Comparison of ENCODE assay signal across 26 cellular contexts in the genomic region with DNA sequence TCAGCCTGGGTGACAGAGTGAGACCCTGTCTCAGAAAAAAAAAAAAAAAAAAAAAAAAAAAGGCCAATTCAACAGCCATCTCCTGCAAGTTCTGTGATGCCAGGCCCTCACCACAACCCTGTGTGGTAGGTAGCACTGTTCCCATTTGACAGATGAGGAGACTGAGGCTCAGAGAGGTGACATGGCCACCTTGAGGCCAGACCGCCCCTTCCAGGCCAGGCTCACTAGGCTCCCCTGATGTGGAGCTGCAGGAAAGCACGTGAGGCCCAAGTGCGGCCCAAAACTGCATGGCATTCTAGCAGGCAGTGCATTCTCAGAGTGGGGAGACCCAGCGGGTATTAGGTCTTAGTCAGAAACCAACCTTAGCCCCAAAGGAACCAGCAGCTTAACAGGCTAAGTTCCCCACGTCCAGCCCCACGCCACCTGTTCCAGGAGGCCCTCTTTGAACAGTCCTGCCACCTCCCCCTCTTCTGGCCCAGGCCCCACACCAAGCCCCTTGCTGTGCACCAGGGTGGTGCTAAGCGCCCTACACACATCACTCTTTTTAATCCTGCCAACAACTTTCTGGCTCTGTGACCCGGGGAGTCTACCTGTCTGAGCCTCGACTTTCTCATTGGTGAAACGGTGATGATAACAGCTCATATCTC. TPM values are rescaled to one million over a fixed set of nuclear protein-coding genes. Genes with fewer than 3 reads are reported as not detected.
DNase-seq lines count a peak whose midpoint lies in the region; ATAC-seq and TF ChIP-seq lines count a peak whose summit lies in the region.
"Had no signal": no experiment of that assay in that cellular context is flagged by ENCODE, and none has a peak within 500 bp of the region (broad histone marks: within the 10 kb centered on the region; RNA-seq: fewer than 3 reads in every experiment).

No MANE protein-coding gene starts in this region.

- no peaks in the 10 kb centered on the region for H3K9me3 Mint-ChIP-seq in activated CD4-positive, alpha-beta T cell treated with anti-CD3 and anti-CD28 coated beads, Interleukin-2, amount 10 ng/mL, durations not matched to agents 24 days and 14 days
- no peaks in the 10 kb centered on the region for H3K9me3 Mint-ChIP-seq in nephron progenitor cell
- H3K9me3 Mint-ChIP-seq: activated T-cell treated with anti-CD3 and anti-CD28 coated beads, Interleukin-2, amount 50 U/mL, for 72 hours; nephron; type B pancreatic cell had no signal

- peak overlapping the region; percentile 53 for H3K27ac Mint-ChIP-seq in activated CD4-positive, alpha-beta T cell treated with anti-CD3 and anti-CD28 coated beads, Interleukin-2, amount 10 ng/mL, durations not matched to agents 24 days and 14 days
- H3K27ac Mint-ChIP-seq in nephron progenitor cell: no peak overlapping the region
- H3K27ac Mint-ChIP-seq: activated T-cell treated with anti-CD3 and anti-CD28 coated beads, Interleukin-2, amount 50 U/mL, for 72 hours; nephron; type B pancreatic cell had no signal

- no peak overlapping the region for H3K9ac ChIP-seq in stomach smooth muscle (ENCODE audit: low read length in 2 of 2)
- H3K9ac ChIP-seq: KMS-11, SK-N-SH had no signal

- H3K27ac ChIP-seq in RWPE2 (ENCODE audit: poor library complexity, severe bottlenecking) (peak overlapping the region; percentile 60), foreskin keratinocyte (peak overlapping the region; percentile 59), stomach smooth muscle (ENCODE audit: low read length) (peak overlapping the region; percentile 31)
- H3K27ac ChIP-seq: KMS-11, psoas muscle had no signal

- TF ChIP-seq CTCF in RWPE2 (IDR thresholded peaks at IDR 0.05; ENCODE audit: poor library complexity, severe bottlenecking) (no peak), foreskin keratinocyte (conservative IDR thresholded peaks at IDR 0.05) (no peak), nephron progenitor cell (IDR thresholded peaks at IDR 0.05) (no peak)

- H3K4me1 ChIP-seq in RWPE2 (ENCODE audit: insufficient read depth, poor library complexity, severe bottlenecking): peaks cover 24% of the 10 kb centered on the region
- H3K4me1 ChIP-seq in foreskin keratinocyte: peaks cover 16% of the 10 kb centered on the region
- H3K4me1 ChIP-seq in stomach smooth muscle (ENCODE audit: control insufficient read depth, insufficient read depth, low read length): peaks cover 52% of the 10 kb centered on the region

- no peak for ATAC-seq in RWPE2 (ENCODE audit: low read depth)
- no peak for ATAC-seq in foreskin keratinocyte
- ATAC-seq: activated T-cell treated with anti-CD3 and anti-CD28 coated beads, Interleukin-2, amount 50 U/mL, for 72 hours had no signal

- H3K4me3 ChIP-seq in RWPE2 (ENCODE audit: severe bottlenecking) (no peak overlapping the region), stomach smooth muscle (ENCODE audit: low read length in 2 of 2) (no peak overlapping the region)
- H3K4me3 ChIP-seq: esophagus squamous epithelium, psoas muscle, stomach had no signal

- no peaks in the 10 kb centered on the region for H3K9me3 ChIP-seq in RWPE2 (ENCODE audit: severe bottlenecking)
- H3K9me3 ChIP-seq in stomach smooth muscle (ENCODE audit: control insufficient read depth in 2 of 2, low read length in 2 of 2): no peaks in the 10 kb centered on the region
- H3K9me3 ChIP-seq: esophagus squamous epithelium, psoas muscle, SK-N-SH, stomach had no signal

- no peak overlapping the region for H3K4me3 Mint-ChIP-seq in activated CD4-positive, alpha-beta T cell treated with anti-CD3 and anti-CD28 coated beads, Interleukin-2, amount 10 ng/mL, durations not matched to agents 24 days and 14 days
- no peak overlapping the region for H3K4me3 Mint-ChIP-seq in nephron progenitor cell
- H3K4me3 Mint-ChIP-seq: activated T-cell treated with anti-CD3 and anti-CD28 coated beads, Interleukin-2, amount 50 U/mL, for 72 hours; nephron; type B pancreatic cell had no signal

- H3K36me3 ChIP-seq in RWPE2 (ENCODE audit: low read depth) (no peaks in the 10 kb centered on the region), stomach smooth muscle (ENCODE audit: control insufficient read depth in 2 of 2, insufficient read depth in 2 of 2, low read length in 2 of 2) (peaks cover 0 to 5% of the 10 kb centered on the region in 2 donors)
- H3K36me3 ChIP-seq: esophagus squamous epithelium, stomach had no signal

- H3K27me3 Mint-ChIP-seq in activated CD4-positive, alpha-beta T cell treated with anti-CD3 and anti-CD28 coated beads, Interleukin-2, amount 10 ng/mL, durations not matched to agents 24 days and 14 days: no peaks in the 10 kb centered on the region
- H3K27me3 Mint-ChIP-seq in nephron progenitor cell (ENCODE audit: low read depth, poor library complexity): peaks cover 4% of the 10 kb centered on the region
- H3K27me3 Mint-ChIP-seq: type B pancreatic cell had no signal

- no peaks in the 10 kb centered on the region for H3K27me3 ChIP-seq in RWPE2 (ENCODE audit: insufficient read depth, poor library complexity, severe bottlenecking)
- no peaks in the 10 kb centered on the region for H3K27me3 ChIP-seq in foreskin keratinocyte
- H3K27me3 ChIP-seq in stomach smooth muscle (ENCODE audit: control insufficient read depth in 1 of 2, insufficient read depth in 2 of 2, low read length in 2 of 2): no peaks in the 10 kb centered on the region
- H3K27me3 ChIP-seq: stomach had no signal

- no peak for DNase-seq in activated CD4-positive, alpha-beta T cell treated with anti-CD3 and anti-CD28 coated beads, Interleukin-2, amount 10 ng/mL, durations not matched to agents 24 days and 14 days
- no peak for DNase-seq in activated CD4-positive, alpha-beta T cell treated with anti-CD3 and anti-CD28 coated beads, Interleukin-2, amount 50 U/mL, for 48 hours
- no peak for DNase-seq in RWPE2 (ENCODE audit: low spot score)
- DNase-seq in foreskin keratinocyte: no peak
- DNase-seq in AG08395 (ENCODE audit: low spot score): no peak
- no peak for DNase-seq in NCI-H1436 treated with DMSO at 0.1 percent for 48 hours (lab: John Stamatoyannopoulos, UW)
- no peak for DNase-seq in nephron progenitor cell
- DNase-seq: activated CD4-positive, CD25-positive, alpha-beta regulatory T cell treated with anti-CD3 and anti-CD28 coated beads, Interleukin-2, amount 50 U/mL, for 72 hours; activated CD8-positive, alpha-beta memory T cell treated with anti-CD3 and anti-CD28 coated beads for 24 hours; activated naive CD4-positive, alpha-beta T cell treated with anti-CD3 and anti-CD28 coated beads, Interleukin-2, amount 50 U/mL, for 16 hours; activated T-cell treated with anti-CD3 and anti-CD28 coated beads, Interleukin-2, amount 50 U/mL, for 72 hours; cerebellar nuclear complex; DMS79 treated with DMSO at 0.1 percent for 48 hours; effector CD4-positive, alpha-beta T cell; esophagus squamous epithelium; left colon; NCI-H2081; psoas muscle; small intestine; stimulated activated CD4-positive, alpha-beta T cell treated with anti-CD3 and anti-CD28 coated beads, Interleukin-4, amount 100 ng/mL, for 1 hour; stomach had no signal

- intact Hi-C loops in activated CD4-positive, alpha-beta T cell treated with anti-CD3 and anti-CD28 coated beads, Interleukin-2, amount 10 ng/mL, durations not matched to agents 24 days and 14 days (cut with micrococcal nuclease): no loop called here

- peaks cover 54% of the 10 kb centered on the region for H3K4me1 Mint-ChIP-seq in activated CD4-positive, alpha-beta T cell treated with anti-CD3 and anti-CD28 coated beads, Interleukin-2, amount 10 ng/mL, durations not matched to agents 24 days and 14 days
- H3K4me1 Mint-ChIP-seq in nephron progenitor cell: peaks cover 41% of the 10 kb centered on the region

- H3K36me3 Mint-ChIP-seq in activated CD4-positive, alpha-beta T cell treated with anti-CD3 and anti-CD28 coated beads, Interleukin-2, amount 10 ng/mL, durations not matched to agents 24 days and 14 days (ENCODE audit: low read depth): peaks cover 11% of the 10 kb centered on the region
- no peaks in the 10 kb centered on the region for H3K36me3 Mint-ChIP-seq in nephron progenitor cell (ENCODE audit: low read depth)
- H3K36me3 Mint-ChIP-seq: type B pancreatic cell had no signal

RNA-seq across cellular contexts. Expression of a gene that starts 11.7 kb away (rescaled TPM):
- total RNA-seq in activated CD4-positive, alpha-beta T cell treated with anti-CD3 and anti-CD28 coated beads, Interleukin-2, amount 10 ng/mL, durations not matched to agents 24 days and 14 days: 133 and 134 TPM in 2 replicates
- total RNA-seq in foreskin keratinocyte: 51.1 and 63.5 TPM in 2 replicates
- polyA plus RNA-seq in foreskin keratinocyte: 28.0 and 34.0 TPM in 2 replicates
